1 cellular context compared by ENCODE assay signal in the genomic region with DNA sequence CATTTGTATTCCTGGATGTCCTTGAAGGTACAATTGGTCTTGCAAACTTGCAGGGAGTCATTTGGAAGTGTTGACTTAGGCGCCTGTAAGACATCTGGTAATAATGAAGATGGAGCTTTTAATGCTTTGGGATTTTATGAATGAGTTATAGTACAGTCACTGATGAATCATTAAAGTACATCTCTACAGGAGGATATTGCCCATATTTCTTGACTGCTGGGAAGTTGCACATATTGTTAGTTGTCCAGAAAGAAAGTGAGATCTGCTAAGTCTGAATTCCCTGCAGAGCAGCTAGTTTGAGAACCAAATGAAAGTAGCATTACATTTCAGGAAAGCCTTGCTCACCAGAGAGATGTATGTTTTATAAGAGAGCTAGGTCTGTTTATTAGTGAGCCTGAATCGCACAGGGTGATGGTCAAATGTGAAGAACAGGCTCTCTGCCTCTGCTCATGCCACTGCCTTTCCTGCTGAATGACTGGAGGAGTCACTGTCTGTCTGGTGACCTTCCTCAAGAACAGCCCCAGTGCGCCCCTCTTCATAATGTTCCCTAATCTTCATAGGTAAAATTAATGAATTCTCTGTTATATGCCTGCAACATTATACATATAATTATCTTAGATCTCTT.
TF ChIP-seq lines count a peak whose summit lies in the region.

No MANE protein-coding gene starts in this region.

TF ChIP-seq in SK-N-SH, 30 proteins besides CTCF, POLR2A, EP300 and RAD21 (continued from another document):
- TF ChIP-seq, protein P1, sequence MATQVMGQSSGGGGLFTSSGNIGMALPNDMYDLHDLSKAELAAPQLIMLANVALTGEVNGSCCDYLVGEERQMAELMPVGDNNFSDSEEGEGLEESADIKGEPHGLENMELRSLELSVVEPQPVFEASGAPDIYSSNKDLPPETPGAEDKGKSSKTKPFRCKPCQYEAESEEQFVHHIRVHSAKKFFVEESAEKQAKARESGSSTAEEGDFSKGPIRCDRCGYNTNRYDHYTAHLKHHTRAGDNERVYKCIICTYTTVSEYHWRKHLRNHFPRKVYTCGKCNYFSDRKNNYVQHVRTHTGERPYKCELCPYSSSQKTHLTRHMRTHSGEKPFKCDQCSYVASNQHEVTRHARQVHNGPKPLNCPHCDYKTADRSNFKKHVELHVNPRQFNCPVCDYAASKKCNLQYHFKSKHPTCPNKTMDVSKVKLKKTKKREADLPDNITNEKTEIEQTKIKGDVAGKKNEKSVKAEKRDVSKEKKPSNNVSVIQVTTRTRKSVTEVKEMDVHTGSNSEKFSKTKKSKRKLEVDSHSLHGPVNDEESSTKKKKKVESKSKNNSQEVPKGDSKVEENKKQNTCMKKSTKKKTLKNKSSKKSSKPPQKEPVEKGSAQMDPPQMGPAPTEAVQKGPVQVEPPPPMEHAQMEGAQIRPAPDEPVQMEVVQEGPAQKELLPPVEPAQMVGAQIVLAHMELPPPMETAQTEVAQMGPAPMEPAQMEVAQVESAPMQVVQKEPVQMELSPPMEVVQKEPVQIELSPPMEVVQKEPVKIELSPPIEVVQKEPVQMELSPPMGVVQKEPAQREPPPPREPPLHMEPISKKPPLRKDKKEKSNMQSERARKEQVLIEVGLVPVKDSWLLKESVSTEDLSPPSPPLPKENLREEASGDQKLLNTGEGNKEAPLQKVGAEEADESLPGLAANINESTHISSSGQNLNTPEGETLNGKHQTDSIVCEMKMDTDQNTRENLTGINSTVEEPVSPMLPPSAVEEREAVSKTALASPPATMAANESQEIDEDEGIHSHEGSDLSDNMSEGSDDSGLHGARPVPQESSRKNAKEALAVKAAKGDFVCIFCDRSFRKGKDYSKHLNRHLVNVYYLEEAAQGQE (IDR thresholded peaks at IDR 0.05; ENCODE audit: low read depth, low read length) = no peak
- TF ChIP-seq NFIC (IDR thresholded peaks at IDR 0.05; ENCODE audit: borderline replicate concordance) (no peak), JUND (IDR thresholded peaks at IDR 0.05) (peak; percentile 74), FOSL2 (IDR thresholded peaks at IDR 0.05; ENCODE audit: borderline replicate concordance, low read depth) (peak; percentile 83), NRF1 (IDR thresholded peaks at IDR 0.05; ENCODE audit: low read depth, low read length) (no peak), RXRA (IDR thresholded peaks at IDR 0.05; ENCODE audit: borderline replicate concordance, low read depth) (no peak), SIN3A (IDR thresholded peaks at IDR 0.05; ENCODE audit: borderline replicate concordance, low read depth, low read length) (no peak), ELF1 (IDR thresholded peaks at IDR 0.05) (no peak), FOXM1 (IDR thresholded peaks at IDR 0.05; ENCODE audit: low read depth) (no peak), POLR2AphosphoS5 (IDR thresholded peaks at IDR 0.05; ENCODE audit: low read depth, low read length) (peak; percentile 39; the same call in 1 of the 2 replicates), CHD2 (IDR thresholded peaks at IDR 0.05; ENCODE audit: low read length, partially characterized antibody) (no peak)
- TF ChIP-seq, protein P2, sequence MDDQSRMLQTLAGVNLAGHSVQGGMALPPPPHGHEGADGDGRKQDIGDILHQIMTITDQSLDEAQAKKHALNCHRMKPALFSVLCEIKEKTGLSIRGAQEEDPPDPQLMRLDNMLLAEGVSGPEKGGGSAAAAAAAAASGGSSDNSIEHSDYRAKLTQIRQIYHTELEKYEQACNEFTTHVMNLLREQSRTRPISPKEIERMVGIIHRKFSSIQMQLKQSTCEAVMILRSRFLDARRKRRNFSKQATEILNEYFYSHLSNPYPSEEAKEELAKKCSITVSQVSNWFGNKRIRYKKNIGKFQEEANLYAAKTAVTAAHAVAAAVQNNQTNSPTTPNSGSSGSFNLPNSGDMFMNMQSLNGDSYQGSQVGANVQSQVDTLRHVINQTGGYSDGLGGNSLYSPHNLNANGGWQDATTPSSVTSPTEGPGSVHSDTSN (IDR thresholded peaks at IDR 0.05) = peak; percentile 78
TF ChIP-seq in SK-N-SH: peak in this region for 5.
